Comparison of ENCODE assay signal across 8 cellular contexts in the genomic region with DNA sequence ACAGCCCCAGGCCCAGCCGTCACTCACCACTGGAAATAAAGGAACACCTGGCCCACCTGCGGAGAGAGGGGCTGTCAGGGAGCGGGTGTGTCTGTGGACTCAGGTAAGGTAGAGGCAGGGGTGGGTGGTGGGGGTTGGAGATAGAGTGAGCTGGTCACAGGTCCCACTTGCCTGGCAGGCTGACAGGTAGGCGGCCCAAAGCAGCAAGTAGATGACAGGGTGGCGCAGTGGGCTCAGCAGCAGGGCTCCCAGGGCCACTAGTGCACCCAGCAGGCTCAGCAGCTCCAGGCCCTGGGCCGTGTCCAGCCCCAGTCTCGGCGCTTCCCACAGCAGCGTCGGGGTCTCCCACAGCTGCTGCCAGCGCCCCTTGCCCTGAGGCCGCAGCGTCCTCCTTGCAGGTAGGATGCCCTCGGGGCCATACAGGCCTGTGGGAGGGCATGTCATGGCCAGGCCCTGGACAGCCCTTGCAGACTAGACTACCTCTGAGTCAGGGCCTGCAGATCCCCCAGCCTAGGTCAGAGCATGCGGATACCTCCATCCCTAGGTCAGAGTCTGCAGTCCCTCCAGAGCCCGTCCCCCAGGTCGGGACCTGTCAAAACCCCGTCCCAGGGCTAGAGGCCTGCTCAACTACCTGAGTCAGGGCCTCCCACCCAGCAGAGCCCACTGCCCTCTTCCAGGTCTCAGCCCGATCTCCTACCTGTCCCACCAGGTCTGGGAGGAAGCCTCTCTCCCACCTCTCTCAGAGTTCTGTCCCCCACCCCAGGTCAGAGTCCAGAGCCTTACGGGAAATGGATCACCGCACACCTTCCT. TPM values are rescaled to one million over a fixed set of nuclear protein-coding genes. Genes with fewer than 3 reads are reported as not detected.
DNase-seq lines count a peak whose midpoint lies in the region; ATAC-seq, FAIRE-seq and TF ChIP-seq lines count a peak whose summit lies in the region.

No MANE protein-coding gene starts in this region.

- TF ChIP-seq CTCF in GM06990 (IDR thresholded peaks at IDR 0.05; ENCODE audit: insufficient read depth, low read length, poor library complexity, severe bottlenecking) (no peak), smooth muscle cell (IDR thresholded peaks at IDR 0.05; ENCODE audit: borderline replicate concordance, insufficient read depth, poor library complexity, severe bottlenecking) (no peak)

- no peak for FAIRE-seq in GM12891 (lab: Jason Lieb, UNC)

- peaks cover 12% of the 10 kb centered on the region for H3K4me1 Mint-ChIP-seq in activated naive CD8-positive, alpha-beta T cell (ENCODE audit: low read depth)

- H3K4me2 ChIP-seq in smooth muscle cell = peak overlapping the region; percentile 95

- no CpG with 5 or more reads among the region's 21 CpGs for WGBS in iPS DF 6.9 (ENCODE audit: insufficient coverage, insufficient read length)
- WGBS in smooth muscle cell (ENCODE audit: low lambda C conversion rate) = 41% methylated on average over 19 of the region's 21 CpGs

- TF ChIP-seq POLR2A in GM12891 (IDR thresholded peaks at IDR 0.05; ENCODE audit: low read depth, low read length) = no peak

- H3K27me3 ChIP-seq in GM06990 (replicated peaks; ENCODE audit: control insufficient read depth, insufficient read depth, low read length) = no peaks in the 10 kb centered on the region
- H3K27me3 ChIP-seq in iPS DF 6.9 (ENCODE audit: control insufficient read depth, insufficient read depth, low read length) = no peaks in the 10 kb centered on the region
- H3K27me3 ChIP-seq in smooth muscle cell (ENCODE audit: low read depth) = no peaks in the 10 kb centered on the region

- DNase-seq in GM06990 (ENCODE audit: extremely low read depth, insufficient read length) = no peak
- DNase-seq in iPS DF 6.9 (ENCODE audit: low read depth, low spot score) = no peak
- DNase-seq in smooth muscle cell (lab: John Stamatoyannopoulos, UW; ENCODE audit: unreplicated experiment) = no peak
- no peak for DNase-seq in SK-N-DZ (ENCODE audit: low spot score)
- DNase-seq in GM12891 (ENCODE audit: insufficient read length, low spot score) = no peak

- ATAC-seq in HG03378 (IDR thresholded peaks at IDR 0.05; ENCODE audit: unreplicated experiment) (peak; percentile 8), HG03342 (IDR thresholded peaks at IDR 0.05; ENCODE audit: unreplicated experiment) (no peak)

- H3K9me3 ChIP-seq in iPS DF 6.9 (ENCODE audit: control insufficient read depth, insufficient read depth, low read length) (no peaks in the 10 kb centered on the region), smooth muscle cell (replicated peaks; ENCODE audit: low read depth) (no peaks in the 10 kb centered on the region)

- H3K9ac ChIP-seq in smooth muscle cell (ENCODE audit: low read depth) = peak overlapping the region; percentile 89

- peak overlapping the region; percentile 93 for H3K4me3 Mint-ChIP-seq in activated naive CD8-positive, alpha-beta T cell

- H3K36me3 ChIP-seq in GM06990 (ENCODE audit: control insufficient read depth, insufficient read depth, low read length) (peaks cover 20% of the 10 kb centered on the region), iPS DF 6.9 (ENCODE audit: control insufficient read depth, insufficient read depth, low read length) (peaks cover 6% of the 10 kb centered on the region; the same call in 1 of the 2 replicates), smooth muscle cell (ENCODE audit: low read depth) (no peaks in the 10 kb centered on the region)

- no peaks in the 10 kb centered on the region for H3K9me3 Mint-ChIP-seq in activated naive CD8-positive, alpha-beta T cell (ENCODE audit: low read depth)

- H2AFZ ChIP-seq in smooth muscle cell (ENCODE audit: low read depth) = peak overlapping the region; percentile 79

- peaks cover 6% of the 10 kb centered on the region for H3F3A ChIP-seq in smooth muscle cell (ENCODE audit: low read depth)

- H3K4me3 ChIP-seq in GM06990 (replicated peaks; ENCODE audit: low read depth, low read length) (peak overlapping the region; percentile 96), iPS DF 6.9 (ENCODE audit: low read length) (peak overlapping the region; percentile 90), smooth muscle cell (peak overlapping the region; percentile 99)

- peaks cover 6% of the 10 kb centered on the region for H4K20me1 ChIP-seq in smooth muscle cell (ENCODE audit: low read depth)

- peaks cover 4% of the 10 kb centered on the region for H3K4me1 ChIP-seq in iPS DF 6.9 (ENCODE audit: control insufficient read depth, insufficient read depth, low read length)
- H3K4me1 ChIP-seq in smooth muscle cell (ENCODE audit: low read depth) = peaks cover 12% of the 10 kb centered on the region

- H3K27ac Mint-ChIP-seq in activated naive CD8-positive, alpha-beta T cell = peak overlapping the region; percentile 92

- no peaks in the 10 kb centered on the region for H3K36me3 Mint-ChIP-seq in activated naive CD8-positive, alpha-beta T cell

- H3K27me3 Mint-ChIP-seq in activated naive CD8-positive, alpha-beta T cell = no peaks in the 10 kb centered on the region

- H3K27ac ChIP-seq in iPS DF 6.9 (ENCODE audit: low read length) (no peak overlapping the region), smooth muscle cell (ENCODE audit: low read depth) (peak overlapping the region; percentile 64)

- H3K79me2 ChIP-seq in smooth muscle cell (ENCODE audit: low read depth) = peaks cover 51% of the 10 kb centered on the region

TF ChIP-seq in GM12891, 5 proteins besides CTCF, POLR2A, EP300 and RAD21:
- TF ChIP-seq SPI1 (IDR thresholded peaks at IDR 0.05; ENCODE audit: low read depth, low read length) (no peak), TAF1 (IDR thresholded peaks at IDR 0.05; ENCODE audit: low read depth, low read length) (no peak), POLR2AphosphoS5 (IDR thresholded peaks at IDR 0.05; ENCODE audit: low read depth, low read length) (no peak), PAX5 (IDR thresholded peaks at IDR 0.05; ENCODE audit: insufficient read depth, low read length, severe bottlenecking) (no peak), POU2F2 (IDR thresholded peaks at IDR 0.05; ENCODE audit: low read depth, low read length) (no peak)

RNA-seq across cellular contexts. Expression of gene LMF2, which starts 0.7 kb away (rescaled TPM):
- total RNA-seq in smooth muscle cell = 53.5 and 56.3 TPM in 2 replicates
- 117 and 130 TPM in 2 replicates for polyA plus RNA-seq in smooth muscle cell
- 22.3 and 32.0 TPM in 2 replicates for polyA plus RNA-seq in SK-N-DZ (2014; cell fraction: cytosol; rRNA removed)
- polyA plus RNA-seq in SK-N-DZ (2014; cell fraction: nucleus; rRNA removed) = 426 and 427 TPM in 2 replicates
- 29.2 TPM for polyA plus RNA-seq in GM12891 (2012; ENCODE audit: low read depth, missing spikeins)

RNA-seq across cellular contexts. Expression of gene NCAPH2, which starts 1.2 kb away (rescaled TPM):
- total RNA-seq in smooth muscle cell = 20.7 and 24.1 TPM in 2 replicates
- 42.0 and 45.7 TPM in 2 replicates for polyA plus RNA-seq in smooth muscle cell
- polyA plus RNA-seq in SK-N-DZ (2014; cell fraction: cytosol; rRNA removed) = 120 and 139 TPM in 2 replicates
- 392 and 416 TPM in 2 replicates for polyA plus RNA-seq in SK-N-DZ (2014; cell fraction: nucleus; rRNA removed)
- polyA plus RNA-seq in GM12891 (2012; ENCODE audit: low read depth, missing spikeins) = 46.7 TPM

RNA-seq across cellular contexts. Expression of gene SCO2, which starts 18.6 kb away (rescaled TPM):
- total RNA-seq in smooth muscle cell = 1.5 and 3.2 TPM in 2 replicates
- polyA plus RNA-seq in smooth muscle cell = 17.6 and 22.6 TPM in 2 replicates
- polyA plus RNA-seq in SK-N-DZ (2014; cell fraction: cytosol; rRNA removed) = 1.1 and 5.1 TPM in 2 replicates
- 4.3 and 7.6 TPM in 2 replicates for polyA plus RNA-seq in SK-N-DZ (2014; cell fraction: nucleus; rRNA removed)
- polyA plus RNA-seq in GM12891 (2012; ENCODE audit: low read depth, missing spikeins) = 4.2 TPM

RNA-seq across cellular contexts. Expression of gene MIOX, which starts 20.2 kb away (rescaled TPM):
- 2.1 TPM in 1 of 2 replicates, not detected in the other for total RNA-seq in smooth muscle cell
- polyA plus RNA-seq in smooth muscle cell = 0.49 and 0.54 TPM in 2 replicates
- 0.44 TPM in 1 of 2 replicates, not detected in the other for polyA plus RNA-seq in SK-N-DZ (2014; cell fraction: cytosol; rRNA removed)
- polyA plus RNA-seq in SK-N-DZ (2014; cell fraction: nucleus; rRNA removed) = 1.1 TPM in 1 of 2 replicates, not detected in the other
- polyA plus RNA-seq in GM12891 (2012; ENCODE audit: low read depth, missing spikeins) = not detected

RNA-seq across cellular contexts. Expression of gene TYMP, which starts 23.0 kb away (rescaled TPM):
- 85.8 and 87.4 TPM in 2 replicates for total RNA-seq in smooth muscle cell
- polyA plus RNA-seq in smooth muscle cell = 263 and 287 TPM in 2 replicates
- 1.6 and 3.1 TPM in 2 replicates for polyA plus RNA-seq in SK-N-DZ (2014; cell fraction: cytosol; rRNA removed)
- polyA plus RNA-seq in SK-N-DZ (2014; cell fraction: nucleus; rRNA removed) = 3.0 and 4.6 TPM in 2 replicates
- polyA plus RNA-seq in GM12891 (2012; ENCODE audit: low read depth, missing spikeins) = 14.0 TPM
